ENCODE assay signal across 7 cellular contexts in genomic region chr10:46784665-46785064, GRCh38.
A peak's percentile ranks its signal among the peaks of the same experiment; 100 is the strongest.
DNase-seq lines count a peak whose midpoint lies in the region; ATAC-seq, FAIRE-seq and TF ChIP-seq lines count a peak whose summit lies in the region.
"Not testable (repeated sequence)": the region's sequence is repeated elsewhere in the genome, so short reads cannot be mapped to it uniquely, and the experiment has no call there.

No MANE protein-coding gene starts in this region.

- WGBS in small intestine, 3 donors, result 20 to 60% (median 29%) methylated on average over 2 of the region's 2 CpGs

- BruUV-seq in Caco-2 (replicated peaks; lab: Mats Ljungman, UMichigan), result not testable (repeated sequence)

- not testable (repeated sequence) for H3K27me3 ChIP-seq in Caco-2 (replicated peaks; ENCODE audit: control insufficient read depth, insufficient read depth, low read length); small intestine (ENCODE audit: control insufficient read depth in 2 of 2, insufficient read depth in 2 of 2, low read length in 2 of 2)

- not testable (repeated sequence) for H3K36me3 Mint-ChIP-seq in Caco-2 (ENCODE audit: insufficient read depth, unreplicated experiment); T-cell; nephron (ENCODE audit: low read depth)

- peaks cover 38% of the 10 kb centered on the region for H3K4me1 Mint-ChIP-seq in Caco-2 (ENCODE audit: low read depth, unreplicated experiment)
- peaks cover 4 to 12% (median 6%) of the 10 kb centered on the region in 3 donors for H3K4me1 Mint-ChIP-seq in T-cell
- not testable (repeated sequence) for H3K4me1 Mint-ChIP-seq in nephron

- not testable (repeated sequence) for H3K36me3 ChIP-seq in Caco-2 (ENCODE audit: control insufficient read depth, insufficient read depth, low read length); small intestine (ENCODE audit: control insufficient read depth in 2 of 2, insufficient read depth in 2 of 2, low read length in 2 of 2)

- intact Hi-C loops in Caco-2 (cut with micrococcal nuclease; ENCODE audit: unreplicated experiment), result not testable (repeated sequence)

- H3K9me3 ChIP-seq in Caco-2; small intestine (ENCODE audit: control insufficient read depth, low read depth): not testable (repeated sequence)

- not testable (repeated sequence) for FAIRE-seq in small intestine (lab: Jason Lieb, UNC)

- ATAC-seq in T-cell (replicated peaks in 1 of 4), result not testable (repeated sequence)
- peak; percentile 72 for ATAC-seq in left lobe of liver

- CTCF ChIA-PET in Caco-2 (lab: Charles Lee); T-cell (lab: Charles Lee): not testable (repeated sequence)

- not testable (repeated sequence) for TF ChIP-seq CTCF in Caco-2 (IDR thresholded peaks at IDR 0.05; ENCODE audit: insufficient read depth in 1 of 2, low read depth in 1 of 2, low read length in 1 of 2, severe bottlenecking in 1 of 2, unreplicated experiment in 1 of 2); nephron (IDR thresholded peaks at IDR 0.05; ENCODE audit: unreplicated experiment in 3 of 3)

- H3K4me3 ChIP-seq in Caco-2 (ENCODE audit: low read depth, low read length); small intestine (ENCODE audit: low read depth in 1 of 2, low read length in 2 of 2): not testable (repeated sequence)

- H3K27me3 Mint-ChIP-seq in Caco-2 (ENCODE audit: insufficient read depth, unreplicated experiment); T-cell; nephron (ENCODE audit: low read depth): not testable (repeated sequence)

- H3K27ac Mint-ChIP-seq in Caco-2 (ENCODE audit: unreplicated experiment), result peak overlapping the region; percentile 72
- H3K27ac Mint-ChIP-seq in T-cell, result not testable (repeated sequence)
- peak overlapping the region; percentile 53 to 74 (median 65) for H3K27ac Mint-ChIP-seq in nephron

- DNase-seq in Caco-2, result peak in 1 of 2 experiments; percentile 29
- not testable (repeated sequence) for DNase-seq in T-cell; left lobe of liver (ENCODE audit: low spot score)
- DNase-seq in amniotic epithelial cell (ENCODE audit: low read depth), result peak; percentile 0
- peak; percentile 12 to 45 for DNase-seq in erythroblast (lab: John Stamatoyannopoulos, UW)
- DNase-seq in small intestine, result peak; percentile 70

- H3K4me1 ChIP-seq in Caco-2; small intestine (ENCODE audit: control insufficient read depth in 2 of 2, insufficient read depth in 1 of 2, low read depth in 1 of 2, low read length in 1 of 2): not testable (repeated sequence)

- H3K4me3 Mint-ChIP-seq in Caco-2 (ENCODE audit: unreplicated experiment) (peak overlapping the region; percentile 49), T-cell (peak overlapping the region in 2 of 3 donors; percentile 9 to 59), nephron (peak overlapping the region; percentile 74 to 85 (median 81))

- not testable (repeated sequence) for H3K9me3 Mint-ChIP-seq in Caco-2 (ENCODE audit: unreplicated experiment); T-cell; nephron

- H3K27ac ChIP-seq in small intestine (ENCODE audit: low read depth in 1 of 2, low read length in 1 of 2), result peak overlapping the region; percentile 48 to 72

- POLR2A ChIA-PET in Caco-2 (lab: Charles Lee); T-cell (lab: Charles Lee): not testable (repeated sequence)

- not testable (repeated sequence) for TF ChIP-seq POLR2A in erythroblast (IDR thresholded peaks at IDR 0.05; ENCODE audit: low read length)
